ENCODE assay signal across 14 cellular contexts in genomic region chr2:39530423-39530866, GRCh38.
A peak's percentile ranks its signal among the peaks of the same experiment; 100 is the strongest.
DNase-seq lines count a peak whose midpoint lies in the region; ATAC-seq, FAIRE-seq and TF ChIP-seq lines count a peak whose summit lies in the region.
"Had no signal": no experiment of that assay in that cellular context is flagged by ENCODE, and none has a peak within 500 bp of the region (broad histone marks: within the 10 kb centered on the region; RNA-seq: fewer than 3 reads in every experiment).

No MANE protein-coding gene starts in this region.

- H3K27ac Mint-ChIP-seq in Calu3 (ENCODE audit: unreplicated experiment): no peak overlapping the region
- no peak overlapping the region for H3K27ac Mint-ChIP-seq in CD8-positive, alpha-beta T cell

- peak; percentile 13 for FAIRE-seq in GM12878 (lab: Jason Lieb, UNC)
- FAIRE-seq: small intestine had no signal

- ATAC-seq in GM12878 (no peak), HG03571 (IDR thresholded peaks at IDR 0.05; ENCODE audit: unreplicated experiment) (no peak), GM18868 (IDR thresholded peaks at IDR 0.05; ENCODE audit: unreplicated experiment) (no peak)
- ATAC-seq in CD8-positive, alpha-beta T cell: no peak

- H3K9me3 Mint-ChIP-seq in Calu3 (ENCODE audit: low read depth, unreplicated experiment): no peaks in the 10 kb centered on the region
- no peaks in the 10 kb centered on the region for H3K9me3 Mint-ChIP-seq in CD8-positive, alpha-beta T cell

- H3K27me3 ChIP-seq in GM12878 (replicated peaks in 1 of 2; ENCODE audit: control insufficient read depth in 2 of 2, insufficient read depth in 2 of 2, low read length in 1 of 2): peaks cover 0 to 2% of the 10 kb centered on the region in 2 experiments; a peak in 3 of 4 replicates
- H3K27me3 ChIP-seq in CD8-positive, alpha-beta T cell (ENCODE audit: insufficient read depth, low read length): no peaks in the 10 kb centered on the region

- no peak overlapping the region; the same call in 1 of the 2 replicates for H3K4me2 ChIP-seq in GM12878 (ENCODE audit: control insufficient read depth, insufficient read depth)

- no peak for TF ChIP-seq RAD21 in GM12878 (IDR thresholded peaks at IDR 0.05; ENCODE audit: insufficient read depth, low read depth, low read length)

- H3K4me1 Mint-ChIP-seq in Calu3 (ENCODE audit: low read depth, unreplicated experiment): peaks cover 24% of the 10 kb centered on the region
- no peaks in the 10 kb centered on the region for H3K4me1 Mint-ChIP-seq in CD8-positive, alpha-beta T cell (ENCODE audit: low read depth)

- intact Hi-C loops in GM12878 (cut with micrococcal nuclease; ENCODE audit: unreplicated experiment) (no loop called here), Calu3 (cut with micrococcal nuclease; ENCODE audit: unreplicated experiment) (no loop called here)
- intact Hi-C loops in CD8-positive, alpha-beta T cell (cut with DNase I, micrococcal nuclease): no loop called here

- no peak overlapping the region for H3K4me3 Mint-ChIP-seq in Calu3 (ENCODE audit: low read depth, unreplicated experiment)
- no peak overlapping the region for H3K4me3 Mint-ChIP-seq in CD8-positive, alpha-beta T cell

- SMC1A ChIA-PET in GM12878 (lab: Charles Lee; ENCODE audit: uncharacterized antibody, unreplicated experiment): interaction anchor here (1.0 kb wide), 1 partner anchor 151 kb away, joined by 3 read pairs; no protein-coding TSS in a partner anchor

- POLR2A ChIA-PET in GM12878 (lab: Charles Lee): no interaction called here
- POLR2A ChIA-PET in CD8-positive, alpha-beta T cell (lab: Charles Lee): no interaction called here

- peaks cover 10% of the 10 kb centered on the region for H3K4me1 ChIP-seq in GM12878 (ENCODE audit: control insufficient read depth, insufficient read depth, low read length)
- no peaks in the 10 kb centered on the region for H3K4me1 ChIP-seq in CD8-positive, alpha-beta T cell (ENCODE audit: insufficient read depth, low read length)

- BruUV-seq in GM12878 (replicated peaks; lab: Mats Ljungman, UMichigan) (no TSS peak), Calu3 (replicated peaks; lab: Mats Ljungman, UMichigan) (no TSS peak)

- no peaks in the 10 kb centered on the region for H3K27me3 Mint-ChIP-seq in Calu3 (ENCODE audit: unreplicated experiment)
- no peaks in the 10 kb centered on the region for H3K27me3 Mint-ChIP-seq in CD8-positive, alpha-beta T cell (ENCODE audit: low read depth)

- no peak for TF ChIP-seq EP300 in GM12878 (IDR thresholded peaks at IDR 0.05; ENCODE audit: borderline replicate concordance in 1 of 2, control insufficient read depth in 1 of 2, low read depth in 2 of 2, low read length in 2 of 2)

- H3K27ac ChIP-seq in GM12878 (ENCODE audit: control insufficient read depth, insufficient read depth): no peak overlapping the region
- H3K27ac ChIP-seq in CD8-positive, alpha-beta T cell (ENCODE audit: low read depth, low read length): no peak overlapping the region
- H3K27ac ChIP-seq: RWPE1 had no signal

- no peaks in the 10 kb centered on the region for H3K9me3 ChIP-seq in GM12878 (replicated peaks; ENCODE audit: control insufficient read depth, insufficient read depth, low read length)
- H3K9me3 ChIP-seq in CD8-positive, alpha-beta T cell (ENCODE audit: low read length): no peaks in the 10 kb centered on the region

- H2AFZ ChIP-seq in GM12878 (ENCODE audit: control insufficient read depth, low read depth, low read length): no peak overlapping the region

- no peaks in the 10 kb centered on the region for H4K20me1 ChIP-seq in GM12878 (ENCODE audit: control insufficient read depth, insufficient read depth)

- H3K36me3 Mint-ChIP-seq in Calu3 (ENCODE audit: insufficient read depth, unreplicated experiment): no peaks in the 10 kb centered on the region
- H3K36me3 Mint-ChIP-seq in CD8-positive, alpha-beta T cell: no peaks in the 10 kb centered on the region

- CTCF ChIA-PET in GM12878 (lab: Yijun Ruan, JAX) (no interaction called here), Calu3 (lab: Charles Lee) (no interaction called here)
- CTCF ChIA-PET in CD8-positive, alpha-beta T cell (lab: Charles Lee): no interaction called here

- in situ Hi-C loops in GM12878 (cut with MboI): no loop called here

- TF ChIP-seq POLR2A in GM12878 (IDR thresholded peaks at IDR 0.05; ENCODE audit: low read depth, low read length): no peak

- WGBS in GM12878 (ENCODE audit: insufficient coverage, insufficient replicate concordance, low lambda C conversion rate, missing lambda C conversion rate): 0% methylated on average over 1 of the region's 1 CpG

- H3K36me3 ChIP-seq in GM12878 (ENCODE audit: control insufficient read depth in 2 of 2, insufficient read depth in 2 of 2, low read length in 1 of 2): no peaks in the 10 kb centered on the region
- no peaks in the 10 kb centered on the region for H3K36me3 ChIP-seq in CD8-positive, alpha-beta T cell (ENCODE audit: insufficient read depth, low read length)

- no peaks in the 10 kb centered on the region for H3K79me2 ChIP-seq in GM12878 (ENCODE audit: control insufficient read depth, insufficient read depth, low read length)

- H3K9ac ChIP-seq in GM12878 (ENCODE audit: control insufficient read depth, insufficient read depth, low read length): no peak overlapping the region

- no peak for TF ChIP-seq CTCF in AG09309 (IDR thresholded peaks at IDR 0.05; ENCODE audit: control insufficient read depth, insufficient read depth, low read depth, low read length, missing control alignments)
- TF ChIP-seq CTCF in GM12878 (IDR thresholded peaks at IDR 0.05 in 2 of 3, conservative IDR thresholded peaks at IDR 0.05 in 1 of 3; ENCODE audit: control insufficient read depth in 2 of 3, extremely low read depth in 1 of 3, insufficient read depth in 1 of 3, low read depth in 3 of 3, low read length in 3 of 3): no peak
- TF ChIP-seq CTCF in Calu3 (IDR thresholded peaks at IDR 0.05; ENCODE audit: unreplicated experiment): no peak
- TF ChIP-seq CTCF in CD8-positive, alpha-beta T cell (IDR thresholded peaks at IDR 0.05): no peak

- peak; percentile 66 for DNase-seq in AG09309 (ENCODE audit: low read depth)
- DNase-seq in HT1080 (ENCODE audit: low read depth): peak; percentile 63
- no peak for DNase-seq in GM12878 (ENCODE audit: low read depth, low spot score)
- DNase-seq in kidney glomerular epithelial cell (lab: John Stamatoyannopoulos, UW): peak; percentile 36
- no peak for DNase-seq in Calu3
- no peak for DNase-seq in CD8-positive, alpha-beta T cell
- DNase-seq: activated CD4-positive, CD25-positive, alpha-beta regulatory T cell treated with anti-CD3 and anti-CD28 coated beads, Interleukin-2, amount 50 U/mL, for 72 hours; activated effector memory CD4-positive, alpha-beta T cell treated with anti-CD3 and anti-CD28 coated beads, Interleukin-2, amount 50 U/mL, for 16 hours; cortex of kidney; NCI-H2029; small intestine had no signal

- H3K4me3 ChIP-seq in AG09309 (ENCODE audit: control insufficient read depth, low read depth, low read length): no peak overlapping the region
- no peak overlapping the region for H3K4me3 ChIP-seq in GM12878
- H3K4me3 ChIP-seq in CD8-positive, alpha-beta T cell (ENCODE audit: low read depth, low read length): no peak overlapping the region

- RAD21 ChIA-PET in GM12878 (lab: Charles Lee; ENCODE audit: unreplicated experiment): no interaction called here

TF ChIP-seq in GM12878, 131 proteins besides CTCF, POLR2A, EP300 and RAD21:
- TF ChIP-seq NR2F1 (conservative IDR thresholded peaks at IDR 0.05) (no peak), TARDBP (IDR thresholded peaks at IDR 0.05; ENCODE audit: borderline replicate concordance) (no peak), EZH2 (IDR thresholded peaks at IDR 0.05; ENCODE audit: borderline replicate concordance, control insufficient read depth, low read depth, low read length) (no peak), ZNF24 (IDR thresholded peaks at IDR 0.05) (no peak), RUNX3 (IDR thresholded peaks at IDR 0.05; ENCODE audit: low read length) (no peak), MTA2 (IDR thresholded peaks at IDR 0.05; ENCODE audit: low read depth) (no peak), ZNF217 (IDR thresholded peaks at IDR 0.05) (no peak), IRF5 (IDR thresholded peaks at IDR 0.05; ENCODE audit: borderline replicate concordance) (no peak), KLF5 (IDR thresholded peaks at IDR 0.05; ENCODE audit: partially characterized antibody) (no peak), NFXL1 (IDR thresholded peaks at IDR 0.05; ENCODE audit: borderline replicate concordance) (no peak), IKZF1 (conservative IDR thresholded peaks at IDR 0.05) (no peak), ZNF207 (IDR thresholded peaks at IDR 0.05; ENCODE audit: borderline replicate concordance) (no peak), WRNIP1 (IDR thresholded peaks at IDR 0.05; ENCODE audit: borderline replicate concordance, low read depth, low read length) (no peak)

Comparison
In these comparisons a context has a peak if more than half of its experiments do, and no peak if none do; other contexts are left out.
1. DNase-seq: peak in AG09309 (single experiment), HT1080 (single experiment) and kidney glomerular epithelial cell (single experiment); none in GM12878 (single experiment), Calu3 (single experiment) and CD8-positive, alpha-beta T cell (0 of 7).